In the genomic region with DNA sequence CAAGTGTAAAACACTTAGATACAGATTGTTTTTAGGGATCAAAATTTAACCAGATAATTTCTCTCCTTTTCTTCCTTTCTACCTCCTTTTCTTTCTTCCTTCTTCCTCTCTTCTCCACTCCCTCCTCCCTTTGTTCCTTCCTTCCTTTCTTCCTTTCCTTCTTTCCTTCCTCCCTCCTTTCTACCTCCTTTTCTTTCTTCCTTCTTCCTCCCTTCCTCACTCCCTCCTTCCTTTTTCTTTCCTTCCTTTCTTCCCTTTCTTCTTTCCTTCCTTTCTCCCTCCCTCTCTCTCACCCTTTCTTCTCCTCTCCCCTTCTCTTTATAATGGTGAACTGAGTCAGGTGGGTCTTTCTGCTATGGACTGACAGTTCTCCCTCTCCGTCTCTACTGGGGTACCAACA, we compare ENCODE assay signal across 3 cellular contexts.
TF ChIP-seq lines count a peak whose summit lies in the region.

No MANE protein-coding gene starts in this region.

TF ChIP-seq in HepG2, 621 proteins besides CTCF, POLR2A, EP300 and RAD21:
- TF ChIP-seq, protein P1, sequence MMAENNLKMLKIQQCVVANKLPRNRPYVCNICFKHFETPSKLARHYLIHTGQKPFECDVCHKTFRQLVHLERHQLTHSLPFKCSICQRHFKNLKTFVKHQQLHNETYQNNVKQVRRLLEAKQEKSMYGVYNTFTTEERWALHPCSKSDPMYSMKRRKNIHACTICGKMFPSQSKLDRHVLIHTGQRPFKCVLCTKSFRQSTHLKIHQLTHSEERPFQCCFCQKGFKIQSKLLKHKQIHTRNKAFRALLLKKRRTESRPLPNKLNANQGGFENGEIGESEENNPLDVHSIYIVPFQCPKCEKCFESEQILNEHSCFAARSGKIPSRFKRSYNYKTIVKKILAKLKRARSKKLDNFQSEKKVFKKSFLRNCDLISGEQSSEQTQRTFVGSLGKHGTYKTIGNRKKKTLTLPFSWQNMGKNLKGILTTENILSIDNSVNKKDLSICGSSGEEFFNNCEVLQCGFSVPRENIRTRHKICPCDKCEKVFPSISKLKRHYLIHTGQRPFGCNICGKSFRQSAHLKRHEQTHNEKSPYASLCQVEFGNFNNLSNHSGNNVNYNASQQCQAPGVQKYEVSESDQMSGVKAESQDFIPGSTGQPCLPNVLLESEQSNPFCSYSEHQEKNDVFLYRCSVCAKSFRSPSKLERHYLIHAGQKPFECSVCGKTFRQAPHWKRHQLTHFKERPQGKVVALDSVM (CRISPR knock-in tag; IDR thresholded peaks at IDR 0.05) = no peak
- 0 out of 2 replicates have a peak, but pooled peaks have one; percentile 5 for TF ChIP-seq RAD51 (IDR thresholded peaks at IDR 0.05; ENCODE audit: borderline replicate concordance)
- no peak for TF ChIP-seq PLRG1 (conservative IDR thresholded peaks at IDR 0.05)
- no peak for TF ChIP-seq ZNF644 (CRISPR knock-in tag; IDR thresholded peaks at IDR 0.05; ENCODE audit: low read depth)
- TF ChIP-seq TGIF2 (CRISPR knock-in tag; IDR thresholded peaks at IDR 0.05) = no peak
- TF ChIP-seq ZNF572 (CRISPR knock-in tag; IDR thresholded peaks at IDR 0.05) = no peak
- no peak for TF ChIP-seq HDAC2 (CRISPR knock-in tag; IDR thresholded peaks at IDR 0.05)
- TF ChIP-seq SP140L (CRISPR knock-in tag; IDR thresholded peaks at IDR 0.05; ENCODE audit: borderline replicate concordance) = no peak
TF ChIP-seq in HepG2: peak in this region for 1.

TF ChIP-seq in HEK293, 187 proteins besides CTCF, POLR2A, EP300 and RAD21:
- TF ChIP-seq ZNF555 (tag by site-specific recombination; conservative IDR thresholded peaks at IDR 0.05) (no peak), ZNF366 (tag by site-specific recombination; conservative IDR thresholded peaks at IDR 0.05) (peak; percentile 67), PRDM1 (tag by site-specific recombination; IDR thresholded peaks at IDR 0.05) (peak; percentile 76)

TF ChIP-seq in SK-N-SH treated with all-trans-retinoic acid at 6 μM for 48 hours, 23 proteins besides CTCF, POLR2A, EP300 and RAD21 (continued from another document):
- TF ChIP-seq CREB5 (CRISPR knock-in tag; IDR thresholded peaks at IDR 0.05; ENCODE audit: low read depth) (no peak), GLIS3 (CRISPR knock-in tag; IDR thresholded peaks at IDR 0.05) (no peak), ESRRG (CRISPR knock-in tag; IDR thresholded peaks at IDR 0.05) (no peak), ISL1 (CRISPR knock-in tag; IDR thresholded peaks at IDR 0.05) (no peak), POU6F1 (CRISPR knock-in tag; IDR thresholded peaks at IDR 0.05; ENCODE audit: borderline replicate concordance, low read depth) (no peak)
